In genomic region chr12:96400631-96401060, GRCh38 we compare ENCODE assay signal across 8 cellular contexts. TPM values are rescaled to one million over a fixed set of nuclear protein-coding genes. Genes with fewer than 3 reads are reported as not detected.
A peak's percentile ranks its signal among the peaks of the same experiment; 100 is the strongest.
DNase-seq lines count a peak whose midpoint lies in the region; ATAC-seq, FAIRE-seq and TF ChIP-seq lines count a peak whose summit lies in the region.

No MANE protein-coding gene starts in this region.

- peaks cover 48% of the 10 kb centered on the region for H3K4me1 Mint-ChIP-seq in GM23338
- peaks cover 22% of the 10 kb centered on the region for H3K4me1 Mint-ChIP-seq in stimulated activated effector memory CD8-positive, alpha-beta T cell treated with anti-CD3 and anti-CD28 coated beads, Interleukin-12 subunit alpha, Interleukin-12 subunit beta, amount 100 ng/mL, for 72 hours

- POLR2A ChIA-PET in GM12878 (lab: Charles Lee): interaction anchor here (0.6 to 4.4 kb wide), 8 partner anchors 25 to 177 kb away, joined by 3 to 30 read pairs (median 3); no protein-coding TSS in a partner anchor

- H3K27me3 ChIP-seq in GM23338 (ENCODE audit: insufficient read depth) (peaks cover 10% of the 10 kb centered on the region; the same call in 1 of the 2 replicates), GM12878 (replicated peaks in 1 of 2; ENCODE audit: control insufficient read depth in 2 of 2, insufficient read depth in 2 of 2, low read length in 1 of 2) (no peaks in the 10 kb centered on the region)

- RAD21 ChIA-PET in GM12878 (lab: Charles Lee; ENCODE audit: unreplicated experiment): interaction anchor here (0.7 to 9.9 kb wide), 23 partner anchors 10 to 332 kb away, joined by 3 to 130 read pairs (median 4); partner anchors contain the start of gene CFAP54

- FAIRE-seq in GM12878 (lab: Jason Lieb, UNC): no peak

- TF ChIP-seq RAD21 in GM12878 (IDR thresholded peaks at IDR 0.05; ENCODE audit: insufficient read depth, low read depth, low read length): no peak

- intact Hi-C loops in GM12878 (cut with micrococcal nuclease; ENCODE audit: unreplicated experiment): loop anchor here (1.0 to 10.0 kb wide), 4 partner anchors 102 to 366 kb away; partner anchors contain the start of gene LTA4H

- no peak for TF ChIP-seq CTCF in GM23338 (conservative IDR thresholded peaks at IDR 0.05; ENCODE audit: low read depth in 2 of 2)
- TF ChIP-seq CTCF in GM12878 (IDR thresholded peaks at IDR 0.05 in 2 of 3, conservative IDR thresholded peaks at IDR 0.05 in 1 of 3; ENCODE audit: control insufficient read depth in 2 of 3, extremely low read depth in 1 of 3, insufficient read depth in 1 of 3, low read depth in 3 of 3, low read length in 3 of 3): no peak

- H2AFZ ChIP-seq in GM23338 (peak overlapping the region; percentile 18), GM12878 (ENCODE audit: control insufficient read depth, low read depth, low read length) (peak overlapping the region; percentile 63)

- H3K4me1 ChIP-seq in GM23338 (ENCODE audit: insufficient read depth): peaks cover 51% of the 10 kb centered on the region
- H3K4me1 ChIP-seq in GM12878 (ENCODE audit: control insufficient read depth, insufficient read depth, low read length): peaks cover 27% of the 10 kb centered on the region; the same call in 1 of the 2 replicates

- no peaks in the 10 kb centered on the region for H3K36me3 Mint-ChIP-seq in GM23338 (ENCODE audit: low read depth)
- H3K36me3 Mint-ChIP-seq in stimulated activated effector memory CD8-positive, alpha-beta T cell treated with anti-CD3 and anti-CD28 coated beads, Interleukin-12 subunit alpha, Interleukin-12 subunit beta, amount 100 ng/mL, for 72 hours: peaks cover 16% of the 10 kb centered on the region

- ATAC-seq in GM23338 (no peak), GM12878 (peak; percentile 1)
- peak; percentile 27 for ATAC-seq in stimulated activated effector memory CD8-positive, alpha-beta T cell treated with anti-CD3 and anti-CD28 coated beads, Interleukin-12 subunit alpha, Interleukin-12 subunit beta, amount 100 ng/mL, for 72 hours

- H3F3A ChIP-seq in GM23338 (replicated peaks; ENCODE audit: low read depth): peaks cover 8% of the 10 kb centered on the region; the same call in 1 of the 2 replicates

- no peak overlapping the region for H3K27ac ChIP-seq in GM23338 (ENCODE audit: low read depth)
- H3K27ac ChIP-seq in GM12878 (ENCODE audit: control insufficient read depth, insufficient read depth): peak overlapping the region; percentile 96

- SMC1A ChIA-PET in GM12878 (lab: Charles Lee; ENCODE audit: uncharacterized antibody, unreplicated experiment): interaction anchor here (0.7 to 6.7 kb wide), 11 partner anchors 18 to 343 kb away, joined by 3 to 50 read pairs (median 3); no protein-coding TSS in a partner anchor

- peak overlapping the region; percentile 89 for H3K4me2 ChIP-seq in GM23338
- H3K4me2 ChIP-seq in GM12878 (ENCODE audit: control insufficient read depth, insufficient read depth): peak overlapping the region; percentile 85

- H4K20me1 ChIP-seq in GM23338 (replicated peaks; ENCODE audit: insufficient read depth) (peaks cover 5% of the 10 kb centered on the region; the same call in 1 of the 2 replicates), GM12878 (ENCODE audit: control insufficient read depth, insufficient read depth) (no peaks in the 10 kb centered on the region)

- peaks cover 8% of the 10 kb centered on the region for H3K27me3 Mint-ChIP-seq in GM23338 (ENCODE audit: insufficient read depth, low read depth, poor library complexity)

- H3K79me2 ChIP-seq in GM23338 (replicated peaks; ENCODE audit: insufficient read depth): peaks cover 33% of the 10 kb centered on the region
- H3K79me2 ChIP-seq in GM12878 (ENCODE audit: control insufficient read depth, insufficient read depth, low read length): peaks cover 44% of the 10 kb centered on the region

- peak overlapping the region; percentile 80 for H3K9ac ChIP-seq in GM12878 (ENCODE audit: control insufficient read depth, insufficient read depth, low read length)

- DNase-seq in DMS153 treated with DMSO at 0.1 percent for 48 hours (lab: John Stamatoyannopoulos, UW; ENCODE audit: unreplicated experiment) (peak; percentile 44), DMS153 (lab: John Stamatoyannopoulos, UW) (no peak), GM23338 (ENCODE audit: low spot score) (no peak), MV-4-11 (lab: John Stamatoyannopoulos, UW) (peak; percentile 43), GM12878 (ENCODE audit: low read depth, low spot score) (peak; percentile 40), inferior parietal cortex (ENCODE audit: extremely low spot score) (peak; percentile 64), iPS-NIHi11 (ENCODE audit: low spot score) (no peak)
- no peak for DNase-seq in stimulated activated effector memory CD8-positive, alpha-beta T cell treated with anti-CD3 and anti-CD28 coated beads, Interleukin-12 subunit alpha, Interleukin-12 subunit beta, amount 100 ng/mL, for 72 hours (ENCODE audit: low spot score in 2 of 2)

- no peak overlapping the region for H3K27ac Mint-ChIP-seq in GM23338
- H3K27ac Mint-ChIP-seq in stimulated activated effector memory CD8-positive, alpha-beta T cell treated with anti-CD3 and anti-CD28 coated beads, Interleukin-12 subunit alpha, Interleukin-12 subunit beta, amount 100 ng/mL, for 72 hours: peak overlapping the region; percentile 92

- H3K36me3 ChIP-seq in GM23338 (ENCODE audit: insufficient read depth) (no peaks in the 10 kb centered on the region), GM12878 (ENCODE audit: control insufficient read depth in 2 of 2, insufficient read depth in 2 of 2, low read length in 1 of 2) (no peaks in the 10 kb centered on the region)

- no peak for TF ChIP-seq POLR2A in GM12878 (IDR thresholded peaks at IDR 0.05; ENCODE audit: low read depth, low read length)

- H3K9me3 Mint-ChIP-seq in GM23338: no peaks in the 10 kb centered on the region
- H3K9me3 Mint-ChIP-seq in stimulated activated effector memory CD8-positive, alpha-beta T cell treated with anti-CD3 and anti-CD28 coated beads, Interleukin-12 subunit alpha, Interleukin-12 subunit beta, amount 100 ng/mL, for 72 hours: no peaks in the 10 kb centered on the region

- no peaks in the 10 kb centered on the region for H3K9me2 ChIP-seq in GM23338 (ENCODE audit: insufficient read depth)

- H3K9me3 ChIP-seq in GM12878 (replicated peaks; ENCODE audit: control insufficient read depth, insufficient read depth, low read length): no peaks in the 10 kb centered on the region

- 0% methylated on average over 10 of the region's 19 CpGs for WGBS in GM12878 (ENCODE audit: insufficient coverage, insufficient replicate concordance, low lambda C conversion rate, missing lambda C conversion rate)

- CTCF ChIA-PET in GM12878 (lab: Yijun Ruan, JAX): interaction anchor here (0.8 to 8.7 kb wide), 22 partner anchors 17 to 343 kb away, joined by 3 to 94 read pairs (median 4); partner anchors contain the start of gene CFAP54

- H3K4me3 Mint-ChIP-seq in GM23338: peak overlapping the region; percentile 81
- H3K4me3 Mint-ChIP-seq in stimulated activated effector memory CD8-positive, alpha-beta T cell treated with anti-CD3 and anti-CD28 coated beads, Interleukin-12 subunit alpha, Interleukin-12 subunit beta, amount 100 ng/mL, for 72 hours: peak overlapping the region; percentile 85

- peak overlapping the region; percentile 74 for H3K4me3 ChIP-seq in GM23338
- H3K4me3 ChIP-seq in GM12878: peak overlapping the region; percentile 91

- in situ Hi-C loops in GM12878 (cut with MboI): loop anchor here (5.0 kb wide), 1 partner anchor 92 kb away; no protein-coding TSS in a partner anchor

- TF ChIP-seq EP300 in GM12878 (IDR thresholded peaks at IDR 0.05; ENCODE audit: borderline replicate concordance in 1 of 2, control insufficient read depth in 1 of 2, low read depth in 2 of 2, low read length in 2 of 2): no peak

- BruUV-seq in GM12878 (replicated peaks; lab: Mats Ljungman, UMichigan): no TSS peak

TF ChIP-seq in GM23338, 12 proteins besides CTCF, POLR2A, EP300 and RAD21 (continues in another document):
- TF ChIP-seq STAT1 (IDR thresholded peaks at IDR 0.05; ENCODE audit: unreplicated experiment) (no peak), EZH2phosphoT487 (IDR thresholded peaks at IDR 0.05; ENCODE audit: unreplicated experiment) (no peak)

TF ChIP-seq in GM12878, 131 proteins besides CTCF, POLR2A, EP300 and RAD21 (continues in another document):
- TF ChIP-seq KDM1A (IDR thresholded peaks at IDR 0.05; ENCODE audit: borderline replicate concordance) (no peak), CBX3 (IDR thresholded peaks at IDR 0.05; ENCODE audit: borderline replicate concordance, low read depth) (no peak), SMAD1 (IDR thresholded peaks at IDR 0.05; ENCODE audit: low read depth, partially characterized antibody) (no peak), FOXM1 (IDR thresholded peaks at IDR 0.05; ENCODE audit: low read depth, low read length) (no peak), POLR2AphosphoS5 (IDR thresholded peaks at IDR 0.05; ENCODE audit: low read length) (0 out of 2 replicates have a peak, but pooled peaks have one; percentile 16), SIX5 (IDR thresholded peaks at IDR 0.05; ENCODE audit: low read depth, low read length, severe bottlenecking) (no peak), LARP7 (IDR thresholded peaks at IDR 0.05) (peak; percentile 33; the same call in 1 of the 2 replicates), NR2C2 (IDR thresholded peaks at IDR 0.05; ENCODE audit: borderline replicate concordance, control insufficient read depth, insufficient read length, low read depth) (no peak), GATAD2B (conservative IDR thresholded peaks at IDR 0.05; ENCODE audit: low read depth) (no peak), SMARCA5 (IDR thresholded peaks at IDR 0.05) (peak; percentile 18), MXI1 (IDR thresholded peaks at IDR 0.05; ENCODE audit: low read depth, low read length) (peak; percentile 43; the same call in 1 of the 2 replicates)

RNA-seq across cellular contexts. Expression of gene CDK17, which starts 0.4 kb away (rescaled TPM):
- 24.5 and 34.2 TPM in 2 replicates for total RNA-seq in GM23338 (2014; rRNA removed; shearing (Covaris generic))
- polyA plus RNA-seq in GM23338 (2016; fragmentation: Nextera tagmentation; extraction: Ambion mirVana): 7.0 and 7.6 TPM in 2 replicates
- 336 and 338 TPM in 2 replicates for total RNA-seq in GM12878 (2013; cell fraction: nucleolus; rRNA removed)
- 20.7 and 27.2 TPM in 2 replicates for total RNA-seq in GM12878 (2014; rRNA removed)
- 30.7 and 35.2 TPM in 2 replicates for total RNA-seq in GM12878 (2014; rRNA removed; fragmentation: Illumina TruSeq; extraction: Trizol)
- 22.5 and 24.1 TPM in 2 replicates for total RNA-seq in GM12878 (2021)
- polyA plus RNA-seq in GM12878 (2011; ENCODE audit: low read depth): 7.0 TPM
- 45.6 and 58.6 TPM in 2 replicates for polyA plus RNA-seq in GM12878 (2011; rRNA removed)
- 15.6 and 23.9 TPM in 2 replicates for polyA plus RNA-seq in GM12878 (2011; cell fraction: cytosol; rRNA removed)
- 35.5 and 43.7 TPM in 2 replicates for polyA plus RNA-seq in GM12878 (2011; cell fraction: nucleus; rRNA removed)
- 11.3 and 18.1 TPM in 2 replicates for polyA plus RNA-seq in GM12878 (2012)
- 25.2 and 51.7 TPM in 2 replicates for polyA plus RNA-seq in GM12878 (2014; fragmentation: Illumina TruSeq; extraction: Trizol)
- 1 to 10 TPM; 5.6 to 6.1 TPM for polyA plus RNA-seq in GM12878 (2014; fragmentation: Nextera tagmentation; extraction: Ambion mirVana)
- 10.3 and 14.6 TPM in 2 replicates for polyA plus RNA-seq in GM12878 (2014; rRNA removed)
- polyA plus RNA-seq in GM12878 (2016; fragmentation: Nextera tagmentation; extraction: Ambion mirVana): 10 to 100 TPM; 15.9 to 16.0 TPM
- polyA minus RNA-seq in GM12878 (2011; rRNA and poly(A)+ RNA removed): 94.9 and 124 TPM in 2 replicates
- polyA minus RNA-seq in GM12878 (2011; cell fraction: cytosol; rRNA and poly(A)+ RNA removed): 39.3 and 40.5 TPM in 2 replicates
- 120 and 158 TPM in 2 replicates for polyA minus RNA-seq in GM12878 (2011; cell fraction: nucleus; rRNA and poly(A)+ RNA removed)

Comparison
In these comparisons a context has a peak if more than half of its experiments do, and no peak if none do; other contexts are left out.
1. DNase-seq: peak in DMS153 treated with DMSO at 0.1 percent for 48 hours (single experiment), MV-4-11 (single experiment), GM12878 (single experiment) and inferior parietal cortex (single experiment); none in DMS153 (single experiment), GM23338 (single experiment), stimulated activated effector memory CD8-positive, alpha-beta T cell treated with anti-CD3 and anti-CD28 coated beads, Interleukin-12 subunit alpha, Interleukin-12 subunit beta, amount 100 ng/mL, for 72 hours (0 of 2) and iPS-NIHi11 (single experiment).